Comparison of ENCODE assay signal across 19 cellular contexts in the genomic region with DNA sequence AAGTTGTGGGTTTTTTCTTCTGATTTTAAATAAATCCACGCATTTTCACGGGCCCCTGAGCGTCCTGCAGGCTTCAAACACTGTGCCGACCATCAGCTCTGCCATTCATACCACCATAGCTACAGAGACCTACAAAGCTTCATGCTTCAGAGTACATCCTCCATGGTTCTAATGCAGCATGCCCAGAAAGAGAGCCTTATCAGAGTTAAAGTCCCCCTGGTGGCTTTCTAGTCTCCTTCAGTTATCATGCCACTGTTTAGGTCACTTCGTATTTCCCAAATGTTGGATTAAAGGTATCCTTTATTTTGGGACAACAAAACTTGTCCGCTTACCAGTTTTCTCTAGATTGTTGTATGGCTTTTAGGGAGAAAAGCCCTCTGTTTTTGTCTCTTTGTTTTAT.
"Had no signal": no experiment of that assay in that cellular context is flagged by ENCODE, and none has a peak within 500 bp of the region (broad histone marks: within the 10 kb centered on the region; RNA-seq: fewer than 3 reads in every experiment).

No MANE protein-coding gene starts in this region.

- DNase-seq: activated B cell treated with CpG ODN at 0.5 μM for 24 hours; activated CD4-positive, alpha-beta T cell treated with anti-CD3 and anti-CD28 coated beads for 48 hours; activated CD8-positive, alpha-beta T cell treated with anti-CD3 and anti-CD28 coated beads for 36 hours; activated effector memory CD4-positive, alpha-beta T cell treated with anti-CD3 and anti-CD28 coated beads, Interleukin-2, amount 50 U/mL, for 16 hours; activated T-cell treated with anti-CD3 and anti-CD28 coated beads, Interleukin-2, amount 50 U/mL, for 4 hours; adrenal gland; kidney; left lung; mammary epithelial cell; naive B cell; stimulated activated CD4-positive, alpha-beta T cell treated with anti-CD3 and anti-CD28 coated beads, Interleukin-2, amount 100 ng/mL, for 48 hours; stimulated activated naive B cell treated with anti-CD40 and anti-IgM and Interleukin-4, amounts not matched to agents 10 μg/mL and 1 μg/mL and 100 μg/mL, for 72 hours; thyroid gland; uterus had no signal

- H3K9me3 ChIP-seq: adrenal gland, left lung, neutrophil, thyroid gland, uterus had no signal

- H3K27me3 Mint-ChIP-seq: activated B cell treated with CpG ODN at 0.5 μM for 24 hours; activated CD8-positive, alpha-beta T cell treated with anti-CD3 and anti-CD28 coated beads for 36 hours; activated naive CD4-positive, alpha-beta T cell treated with anti-CD3 and anti-CD28 coated beads, Interleukin-2, amount 50 U/mL, for 24 hours; naive B cell; stimulated activated naive B cell treated with anti-CD40 and anti-IgM and Interleukin-4, amounts not matched to agents 10 μg/mL and 1 μg/mL and 100 μg/mL, for 72 hours had no signal

- H3K4me3 Mint-ChIP-seq: activated B cell treated with CpG ODN at 0.5 μM for 24 hours; activated CD8-positive, alpha-beta T cell treated with anti-CD3 and anti-CD28 coated beads for 36 hours; activated naive CD4-positive, alpha-beta T cell treated with anti-CD3 and anti-CD28 coated beads, Interleukin-2, amount 50 U/mL, for 24 hours; activated T-cell treated with anti-CD3 and anti-CD28 coated beads, Interleukin-2, amount 50 U/mL, for 4 hours; naive B cell; stimulated activated naive B cell treated with anti-CD40 and anti-IgM and Interleukin-4, amounts not matched to agents 10 μg/mL and 1 μg/mL and 100 μg/mL, for 72 hours had no signal

- ATAC-seq: activated CD8-positive, alpha-beta T cell treated with anti-CD3 and anti-CD28 coated beads for 36 hours; activated T-cell treated with anti-CD3 and anti-CD28 coated beads, Interleukin-2, amount 50 U/mL, for 4 hours; esophagus mucosa; left lung; stimulated activated naive B cell treated with anti-CD40 and anti-IgM and Interleukin-4, amounts not matched to agents 10 μg/mL and 1 μg/mL and 100 μg/mL, for 72 hours had no signal

- H3K27ac ChIP-seq: adrenal gland, cardiac muscle cell, left lung, neutrophil, parathyroid adenoma, thyroid gland, uterus had no signal

- H3K27ac Mint-ChIP-seq: activated B cell treated with CpG ODN at 0.5 μM for 24 hours; activated CD8-positive, alpha-beta T cell treated with anti-CD3 and anti-CD28 coated beads for 36 hours; activated naive CD4-positive, alpha-beta T cell treated with anti-CD3 and anti-CD28 coated beads, Interleukin-2, amount 50 U/mL, for 24 hours; stimulated activated naive B cell treated with anti-CD40 and anti-IgM and Interleukin-4, amounts not matched to agents 10 μg/mL and 1 μg/mL and 100 μg/mL, for 72 hours had no signal

- H3K4me3 ChIP-seq: adrenal gland, cardiac muscle cell, left lung, thyroid gland, uterus had no signal

- H3K36me3 Mint-ChIP-seq: activated naive CD4-positive, alpha-beta T cell treated with anti-CD3 and anti-CD28 coated beads, Interleukin-2, amount 50 U/mL, for 24 hours; naive B cell; stimulated activated naive B cell treated with anti-CD40 and anti-IgM and Interleukin-4, amounts not matched to agents 10 μg/mL and 1 μg/mL and 100 μg/mL, for 72 hours had no signal

- H3K4me1 Mint-ChIP-seq: activated B cell treated with CpG ODN at 0.5 μM for 24 hours; activated naive CD4-positive, alpha-beta T cell treated with anti-CD3 and anti-CD28 coated beads, Interleukin-2, amount 50 U/mL, for 24 hours; naive B cell; stimulated activated naive B cell treated with anti-CD40 and anti-IgM and Interleukin-4, amounts not matched to agents 10 μg/mL and 1 μg/mL and 100 μg/mL, for 72 hours had no signal

- H3K36me3 ChIP-seq: adrenal gland, cardiac muscle cell, left lung, neutrophil, thyroid gland, uterus had no signal

- H3K9me3 Mint-ChIP-seq: activated B cell treated with CpG ODN at 0.5 μM for 24 hours; activated CD8-positive, alpha-beta T cell treated with anti-CD3 and anti-CD28 coated beads for 36 hours; activated naive CD4-positive, alpha-beta T cell treated with anti-CD3 and anti-CD28 coated beads, Interleukin-2, amount 50 U/mL, for 24 hours; activated T-cell treated with anti-CD3 and anti-CD28 coated beads, Interleukin-2, amount 50 U/mL, for 4 hours; stimulated activated naive B cell treated with anti-CD40 and anti-IgM and Interleukin-4, amounts not matched to agents 10 μg/mL and 1 μg/mL and 100 μg/mL, for 72 hours had no signal

- H3K4me1 ChIP-seq: adrenal gland, left lung, parathyroid adenoma, thyroid gland, uterus had no signal

- H3K27me3 ChIP-seq: adrenal gland, cardiac muscle cell, left lung, neutrophil, thyroid gland, uterus had no signal
